1 cellular context compared by ENCODE assay signal in genomic region chr7:969403-969802, GRCh38.
TF ChIP-seq lines count a peak whose summit lies in the region.

No MANE protein-coding gene starts in this region.

TF ChIP-seq in HepG2, 621 proteins besides CTCF, POLR2A, EP300 and RAD21:
- no peak for TF ChIP-seq ARNT2 (CRISPR knock-in tag; IDR thresholded peaks at IDR 0.05; ENCODE audit: low read depth)
- peak; percentile 46; the same call in 1 of the 2 replicates for TF ChIP-seq RBFOX2 (IDR thresholded peaks at IDR 0.05; ENCODE audit: low read depth, low read length)
- peak; percentile 71 for TF ChIP-seq AGO2 (optimal IDR thresholded peaks at IDR 0.05; ENCODE audit: low read depth, low read length)
- no peak for TF ChIP-seq GATAD2A (CRISPR knock-in tag; IDR thresholded peaks at IDR 0.05)
